ENCODE assay signal across 18 cellular contexts in the genomic region with DNA sequence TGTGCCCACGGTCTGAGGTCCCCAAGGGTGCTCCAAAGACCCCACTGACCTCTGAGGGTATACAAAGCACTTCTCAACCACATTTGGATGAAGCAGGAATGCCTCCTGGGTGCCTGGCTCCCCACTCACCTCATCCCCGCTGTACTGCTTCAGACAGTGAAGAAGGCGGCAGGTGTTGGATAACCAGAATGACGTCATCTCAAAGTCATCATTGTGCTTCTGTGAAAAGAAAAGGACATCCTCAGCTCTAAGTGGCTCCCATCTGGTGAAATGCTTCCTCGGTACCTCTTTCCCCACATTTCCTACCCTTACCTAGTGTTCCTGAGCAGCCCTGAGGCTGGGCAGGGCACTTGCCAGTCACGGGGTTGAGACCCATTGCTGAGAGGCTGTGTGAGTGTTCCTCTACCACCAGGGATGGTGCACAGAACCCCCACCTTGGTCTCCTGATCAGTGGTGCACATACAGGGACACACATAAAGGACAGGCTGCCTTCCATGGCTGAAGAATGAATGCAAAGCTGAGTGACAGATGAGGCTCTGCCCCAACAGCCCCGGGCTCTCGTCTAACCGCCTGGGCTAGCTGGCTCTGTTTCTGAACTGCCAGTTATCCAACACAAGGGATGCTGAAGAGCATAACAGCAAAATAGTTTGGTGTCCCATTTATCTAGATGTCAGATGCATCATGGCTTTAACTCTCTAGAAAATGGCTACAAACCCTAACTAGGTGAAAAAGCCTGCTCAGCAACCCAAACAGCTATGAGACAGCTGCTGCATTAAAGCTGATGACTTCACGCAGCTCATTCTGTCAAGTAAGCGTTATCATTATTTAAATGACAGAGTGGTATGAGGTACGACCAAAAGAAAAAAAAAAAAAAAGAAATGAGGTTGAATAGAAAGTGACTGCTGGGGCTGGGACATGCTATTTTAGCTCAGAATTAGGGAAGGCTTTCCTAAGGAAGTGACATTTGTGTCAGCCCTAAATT. TPM values are rescaled to one million over a fixed set of nuclear protein-coding genes. Genes with fewer than 3 reads are reported as not detected.
A peak's percentile ranks its signal among the peaks of the same experiment; 100 is the strongest.
DNase-seq lines count a peak whose midpoint lies in the region; ATAC-seq and TF ChIP-seq lines count a peak whose summit lies in the region.
"Had no signal": no experiment of that assay in that cellular context is flagged by ENCODE, and none has a peak within 500 bp of the region (broad histone marks: within the 10 kb centered on the region; RNA-seq: fewer than 3 reads in every experiment).

No MANE protein-coding gene starts in this region.

- H3K9me1 ChIP-seq in IMR-90 (ENCODE audit: insufficient read depth, low read length) = peaks cover 7% of the 10 kb centered on the region; the same call in 1 of the 2 replicates

- no peak overlapping the region for H4K91ac ChIP-seq in IMR-90 (ENCODE audit: insufficient read depth, low read depth, low read length)

- 0 out of 2 replicates have a peak overlapping the region, but pooled peaks have one; percentile 25 for H2AK5ac ChIP-seq in IMR-90 (ENCODE audit: low read depth, low read length)

- H3K27ac Mint-ChIP-seq in WTC11 (peak overlapping the region; percentile 68; the same call in 1 of the 2 replicates), osteocyte (ENCODE audit: unreplicated experiment) (no peak overlapping the region)
- H3K27ac Mint-ChIP-seq: B cell, GM23338 had no signal

- H3K18ac ChIP-seq in IMR-90 (ENCODE audit: low read depth, low read length) = no peak overlapping the region

- H4K8ac ChIP-seq in IMR-90 (ENCODE audit: low read depth in 2 of 2, low read length in 2 of 2) = no peak overlapping the region

- H3K27me3 ChIP-seq in IMR-90 (ENCODE audit: control insufficient read depth, insufficient read depth, low read length) = no peaks in the 10 kb centered on the region
- H3K27me3 ChIP-seq: SJCRH30 had no signal

- no CpG with 5 or more reads among the region's 12 CpGs for WGBS in IMR-90 (ENCODE audit: extremely low coverage in 2 of 2, insufficient read length in 1 of 2), 2 experiments

- DNase-seq in NCI-H2171 treated with DMSO at 0.1 percent for 48 hours (lab: John Stamatoyannopoulos, UW) = peak; percentile 30
- no peak for DNase-seq in NCI-H2171 (lab: John Stamatoyannopoulos, UW)
- DNase-seq in IMR-90 = no peak
- DNase-seq in WTC11 (ENCODE audit: low spot score) = no peak
- peak; percentile 46 for DNase-seq in osteocyte (ENCODE audit: extremely low spot score, unreplicated experiment)
- no peak for DNase-seq in mesenteric fat pad (ENCODE audit: low spot score)
- DNase-seq: 8988T, COR-L47, DMS 273 treated with DMSO at 0.1 percent for 48 hours, GDM1, KBM-7, NCI-H1105, NCI-H1694 treated with DMSO at 0.1 percent for 48 hours, SJCRH30 had no signal

- H2BK120ac ChIP-seq in IMR-90 (ENCODE audit: low read depth, low read length) = no peak overlapping the region

- no peaks in the 10 kb centered on the region for H4K20me1 ChIP-seq in IMR-90 (ENCODE audit: insufficient read depth, low read length)

- H3K27me3 Mint-ChIP-seq in WTC11 (ENCODE audit: low read depth) = no peaks in the 10 kb centered on the region
- H3K27me3 Mint-ChIP-seq in osteocyte (ENCODE audit: unreplicated experiment) = no peaks in the 10 kb centered on the region

- H3K4me2 ChIP-seq in IMR-90 (ENCODE audit: low read depth, low read length) = no peak overlapping the region
- H3K4me2 ChIP-seq: GM23338 had no signal

- no peak for TF ChIP-seq CTCF in IMR-90 (conservative IDR thresholded peaks at IDR 0.05; ENCODE audit: low read depth, low read length)
- TF ChIP-seq CTCF in WTC11 (IDR thresholded peaks at IDR 0.05) = no peak
- TF ChIP-seq CTCF in osteocyte (IDR thresholded peaks at IDR 0.05) = no peak

- H3K36me3 ChIP-seq in IMR-90 (ENCODE audit: control insufficient read depth, insufficient read depth, low read length) = no peaks in the 10 kb centered on the region

- CTCF ChIA-PET in IMR-90 (lab: Yijun Ruan, JAX) (no interaction called here), WTC11 (lab: Charles Lee) (interaction anchor here (0.8 to 1.2 kb wide), 2 partner anchors 17 kb away, joined by 4 to 5 read pairs; no protein-coding TSS in a partner anchor)

- ATAC-seq in IMR-90 (ENCODE audit: low read depth) = no peak
- no peak for ATAC-seq in WTC11
- no peak for ATAC-seq in GM18520 (IDR thresholded peaks at IDR 0.05; ENCODE audit: unreplicated experiment)
- ATAC-seq in HG02759 (IDR thresholded peaks at IDR 0.05; ENCODE audit: unreplicated experiment) = no peak
- ATAC-seq: GM23338 had no signal

- POLR2A ChIA-PET in IMR-90 (lab: Charles Lee; ENCODE audit: unreplicated experiment) = no interaction called here
- POLR2A ChIA-PET in WTC11 (lab: Charles Lee) = interaction anchor here (0.6 kb wide), 1 partner anchor 355 kb away, joined by 3 read pairs; no protein-coding TSS in a partner anchor

- H2AFZ ChIP-seq in IMR-90 (replicated peaks; ENCODE audit: low read length, poor library complexity) = no peak overlapping the region
- H2AFZ ChIP-seq: GM23338 had no signal

- H3K9ac ChIP-seq in IMR-90 (ENCODE audit: low read depth, low read length) = no peak overlapping the region

- no TSS peak for BruUV-seq in IMR-90 (replicated peaks; lab: Mats Ljungman, UMichigan)

- H2AK9ac ChIP-seq in IMR-90 (replicated peaks; ENCODE audit: low read depth, low read length, poor library complexity) = no peak overlapping the region

- no peaks in the 10 kb centered on the region for H3K9me3 ChIP-seq in IMR-90 (ENCODE audit: control insufficient read depth, insufficient read depth, low read length)
- H3K9me3 ChIP-seq: SJCRH30 had no signal

- H3K4me1 Mint-ChIP-seq in WTC11 = peaks cover 12% of the 10 kb centered on the region
- H3K4me1 Mint-ChIP-seq in osteocyte (ENCODE audit: unreplicated experiment) = peaks cover 6% of the 10 kb centered on the region
- H3K4me1 Mint-ChIP-seq: B cell had no signal

- H2BK5ac ChIP-seq in IMR-90 (ENCODE audit: low read depth, low read length, poor library complexity, severe bottlenecking) = no peak overlapping the region

- H3K4me3 Mint-ChIP-seq in WTC11 (no peak overlapping the region), osteocyte (ENCODE audit: unreplicated experiment) (no peak overlapping the region)
- H3K4me3 Mint-ChIP-seq: B cell, GM23338 had no signal

- TF ChIP-seq RAD21 in IMR-90 (IDR thresholded peaks at IDR 0.05; ENCODE audit: low read length) = no peak

- H3K56ac ChIP-seq in IMR-90 (ENCODE audit: extremely low read depth, insufficient read depth, low read length) = no peak overlapping the region

- intact Hi-C loops in IMR-90 (cut with micrococcal nuclease) = no loop called here

- peaks cover 4% of the 10 kb centered on the region for H3K4me1 ChIP-seq in IMR-90 (ENCODE audit: control insufficient read depth, insufficient read depth, low read length)

- TF ChIP-seq POLR2A in IMR-90 (IDR thresholded peaks at IDR 0.05; ENCODE audit: low read depth, low read length) = no peak

- no peak overlapping the region for H3K4ac ChIP-seq in IMR-90 (ENCODE audit: low read depth, low read length)

- in situ Hi-C loops in IMR-90 (cut with MboI; ENCODE audit: low sequenced_read_pairs) = loop anchor here (10.0 kb wide), 1 partner anchor 347 kb away; a partner anchor contains a TSS

- no peak overlapping the region for H3K27ac ChIP-seq in IMR-90 (ENCODE audit: insufficient read depth, low read length)
- H3K27ac ChIP-seq: SJCRH30 had no signal

- dilution Hi-C loops in IMR-90 (cut with HindIII; ENCODE audit: low sequenced_read_pairs, unreplicated experiment) = no loop called here

- H3K9me3 Mint-ChIP-seq in WTC11 (no peaks in the 10 kb centered on the region), osteocyte (ENCODE audit: unreplicated experiment) (no peaks in the 10 kb centered on the region)
- H3K9me3 Mint-ChIP-seq: GM23338 had no signal

- H3K14ac ChIP-seq in IMR-90 (replicated peaks; ENCODE audit: low read depth, low read length) = no peak overlapping the region

- H3K23ac ChIP-seq in IMR-90 (ENCODE audit: low read depth, low read length) = no peak overlapping the region

- no peak overlapping the region for H2BK15ac ChIP-seq in IMR-90 (ENCODE audit: low read depth, low read length)

- H3K36me3 Mint-ChIP-seq in WTC11 (no peaks in the 10 kb centered on the region), osteocyte (ENCODE audit: unreplicated experiment) (no peaks in the 10 kb centered on the region)

- H3K4me3 ChIP-seq in IMR-90 (ENCODE audit: insufficient read depth, low read depth, low read length) = no peak overlapping the region
- H3K4me3 ChIP-seq: GM23338, SJCRH30 had no signal

- no peaks in the 10 kb centered on the region for H3K79me1 ChIP-seq in IMR-90 (ENCODE audit: low read depth in 1 of 2, low read length in 2 of 2)

- no peak overlapping the region for H2BK20ac ChIP-seq in IMR-90 (ENCODE audit: low read depth, low read length)

- no peak overlapping the region for H4K5ac ChIP-seq in IMR-90 (ENCODE audit: low read depth, low read length)

TF ChIP-seq in IMR-90, 13 proteins besides CTCF, POLR2A, EP300 and RAD21 (continues in another document):
- TF ChIP-seq RCOR1 (IDR thresholded peaks at IDR 0.05; ENCODE audit: insufficient replicate concordance, low read length) (no peak), SMC3 (IDR thresholded peaks at IDR 0.05; ENCODE audit: low read depth, low read length) (no peak), MAZ (IDR thresholded peaks at IDR 0.05; ENCODE audit: borderline replicate concordance, low read depth, low read length) (no peak)

TF ChIP-seq in WTC11, 78 proteins besides CTCF, POLR2A, EP300 and RAD21 (continues in another document):
- TF ChIP-seq ZNF423 (CRISPR knock-in tag; IDR thresholded peaks at IDR 0.05) = no peak

RNA-seq across cellular contexts. Expression of a gene that starts 28.2 kb away (rescaled TPM):
- 61.5 and 71.7 TPM in 2 replicates for total RNA-seq in IMR-90 (2012; rRNA removed)
- 19.0 and 24.4 TPM in 2 replicates for polyA plus RNA-seq in IMR-90 (2012; rRNA removed)
- 6.5 and 12.8 TPM in 2 replicates for polyA plus RNA-seq in IMR-90 (2012; cell fraction: cytosol; rRNA removed)
- polyA plus RNA-seq in IMR-90 (2012; cell fraction: nucleus; rRNA removed; ENCODE audit: low replicate concordance) = 2.4 and 15.0 TPM in 2 replicates
- 135 to 136 TPM (median 136 TPM) in 3 replicates for total RNA-seq in WTC11 (2021)
- 57.0 and 57.7 TPM in 2 replicates for total RNA-seq in osteocyte
- total RNA-seq in mesenteric fat pad = 178 TPM

Comparison
In these comparisons a context has a peak if more than half of its experiments do, and no peak if none do; other contexts are left out.
1. DNase-seq: peak in NCI-H2171 treated with DMSO at 0.1 percent for 48 hours (single experiment) and osteocyte (single experiment); none in NCI-H2171 (single experiment), IMR-90 (single experiment), WTC11 (single experiment) and mesenteric fat pad (single experiment).